In the genomic region with DNA sequence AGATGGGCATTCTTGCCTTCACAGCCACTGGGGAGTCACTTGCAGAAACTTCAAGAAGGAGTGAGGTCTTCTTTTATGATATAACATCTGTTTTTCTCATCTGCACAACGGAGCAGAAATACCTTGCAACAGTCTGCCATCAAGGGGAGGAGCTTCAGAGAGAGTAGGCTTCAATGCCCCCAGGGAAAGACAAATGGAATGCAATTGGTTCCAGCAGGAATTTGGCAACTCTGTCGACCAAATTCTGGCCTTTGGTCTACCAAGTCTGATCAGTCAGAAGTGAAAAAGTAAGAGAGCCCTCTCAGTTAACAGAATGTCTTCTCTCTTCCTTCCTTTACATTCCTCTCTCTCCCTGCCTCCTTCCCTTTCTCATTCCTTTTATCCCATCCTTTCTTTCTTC, we compare ENCODE assay signal across 22 cellular contexts.
A peak's percentile ranks its signal among the peaks of the same experiment; 100 is the strongest.
DNase-seq lines count a peak whose midpoint lies in the region; ATAC-seq and TF ChIP-seq lines count a peak whose summit lies in the region.
"Had no signal": no experiment of that assay in that cellular context is flagged by ENCODE, and none has a peak within 500 bp of the region (broad histone marks: within the 10 kb centered on the region; RNA-seq: fewer than 3 reads in every experiment).

No MANE protein-coding gene starts in this region.

- TF ChIP-seq CTCF in AG10803 (conservative IDR thresholded peaks at IDR 0.05; ENCODE audit: low read length): no peak

- H3K4me3 ChIP-seq in AG10803 (ENCODE audit: low read length) (no peak overlapping the region), skeletal muscle cell (ENCODE audit: low read depth, low read length) (no peak overlapping the region)
- H3K4me3 ChIP-seq: GM12878, Peyer's patch, SJCRH30 had no signal

- no peak for ATAC-seq in GM19023 (IDR thresholded peaks at IDR 0.05; ENCODE audit: unreplicated experiment)
- ATAC-seq: GM12878, HepG2 had no signal

- DNase-seq in AG10803 (ENCODE audit: low read depth) (peak; percentile 23), RPMI7951 (ENCODE audit: low read depth) (peak; percentile 64), fibroblast of gingiva (ENCODE audit: low read depth) (peak; percentile 36), skeletal muscle cell (ENCODE audit: low read depth) (peak; percentile 22), GM03348 (ENCODE audit: low spot score) (no peak), NCI-H226 (no peak), HuH-7.5 (ENCODE audit: low spot score) (no peak)
- DNase-seq: H9; HFFc6; KBM-7; NCI-H1092 treated with DMSO at 0.1 percent for 48 hours; NCI-H1436 treated with DMSO at 0.1 percent for 48 hours; NCI-H1930; NCI-H2227 treated with DMSO at 0.1 percent for 48 hours; NCI-H510A treated with DMSO at 0.1 percent for 48 hours; NCI-H748 treated with DMSO at 0.1 percent for 48 hours; NK-92 treated with Interleukin-12 subunit alpha and Interleukin-12 subunit beta, amount 100 ng/mL, for 24 hours; Peyer's patch; SJCRH30 had no signal

Comparison
In these comparisons a context has a peak if more than half of its experiments do, and no peak if none do; other contexts are left out.
1. DNase-seq: peak in AG10803 (single experiment), RPMI7951 (single experiment), fibroblast of gingiva (single experiment) and skeletal muscle cell (single experiment); none in GM03348 (single experiment), NCI-H226 (single experiment) and HuH-7.5 (single experiment).